9 cellular contexts compared by ENCODE assay signal in genomic region chr1:167223144-167224103, GRCh38. TPM values are rescaled to one million over a fixed set of nuclear protein-coding genes. Genes with fewer than 3 reads are reported as not detected.
DNase-seq lines count a peak whose midpoint lies in the region; ATAC-seq and TF ChIP-seq lines count a peak whose summit lies in the region.
"Had no signal": no experiment of that assay in that cellular context is flagged by ENCODE, and none has a peak within 500 bp of the region (broad histone marks: within the 10 kb centered on the region; RNA-seq: fewer than 3 reads in every experiment).

No MANE protein-coding gene starts in this region.

- peak; percentile 46 for DNase-seq in ELR (ENCODE audit: low read depth)
- DNase-seq in NB4 (ENCODE audit: low read depth), result no peak
- DNase-seq in central memory CD8-positive, alpha-beta T cell (ENCODE audit: low spot score in 2 of 2), result no peak
- no peak for DNase-seq in mucosa of gallbladder (ENCODE audit: low spot score)
- DNase-seq in D341Med (ENCODE audit: low spot score), result no peak
- DNase-seq in HPDE6-E6E7 (ENCODE audit: extremely low spot score), result no peak
- DNase-seq: Kasumi-1 had no signal

- no peak for ATAC-seq in central memory CD8-positive, alpha-beta T cell (replicated peaks; ENCODE audit: extremely low read depth, poor library complexity, severe bottlenecking)
- ATAC-seq in HG02610 (IDR thresholded peaks at IDR 0.05; ENCODE audit: unreplicated experiment), result no peak

- TF ChIP-seq POLR2A in NB4 (IDR thresholded peaks at IDR 0.05; ENCODE audit: extremely low read depth, insufficient read length), result no peak

- peaks cover 63% of the 10 kb centered on the region for H3K4me1 Mint-ChIP-seq in central memory CD8-positive, alpha-beta T cell

- H3K4me3 ChIP-seq in NB4 (ENCODE audit: low read depth, low read length) (peak overlapping the region; percentile 74), neuron (ENCODE audit: low read length) (peak overlapping the region; percentile 56)

- no peaks in the 10 kb centered on the region for H3K27me3 Mint-ChIP-seq in central memory CD8-positive, alpha-beta T cell

- no peak overlapping the region for H2AFZ ChIP-seq in neuron (ENCODE audit: low read depth, low read length)

- H3K4me1 ChIP-seq in neuron (ENCODE audit: insufficient read depth, low read length), result peaks cover 27% of the 10 kb centered on the region

- no peaks in the 10 kb centered on the region for H3K27me3 ChIP-seq in neuron (ENCODE audit: insufficient read depth, low read length)

- H3K9me3 Mint-ChIP-seq in central memory CD8-positive, alpha-beta T cell, result no peaks in the 10 kb centered on the region

- no peak for TF ChIP-seq CTCF in NB4 (IDR thresholded peaks at IDR 0.05; ENCODE audit: low read depth, low read length)

- H3K9me3 ChIP-seq in neuron (ENCODE audit: low read length), result no peaks in the 10 kb centered on the region

- H3K27ac Mint-ChIP-seq in central memory CD8-positive, alpha-beta T cell (ENCODE audit: low read depth), result peak overlapping the region; percentile 99

- H3K36me3 Mint-ChIP-seq in central memory CD8-positive, alpha-beta T cell (ENCODE audit: insufficient read depth), result peaks cover 16% of the 10 kb centered on the region

- H3K36me3 ChIP-seq in neuron (ENCODE audit: insufficient read depth, low read length), result no peaks in the 10 kb centered on the region

- H3K4me3 Mint-ChIP-seq in central memory CD8-positive, alpha-beta T cell, result peak overlapping the region; percentile 94

RNA-seq across cellular contexts. Expression of gene POU2F1, which starts 2.7 kb away (rescaled TPM):
- total RNA-seq in mucosa of gallbladder, result 12.5 TPM
